Comparison of ENCODE assay signal across 8 cellular contexts in genomic region chr2:127407661-127408003, GRCh38. TPM values are rescaled to one million over a fixed set of nuclear protein-coding genes. Genes with fewer than 3 reads are reported as not detected.
A peak's percentile ranks its signal among the peaks of the same experiment; 100 is the strongest.
DNase-seq lines count a peak whose midpoint lies in the region; ATAC-seq and TF ChIP-seq lines count a peak whose summit lies in the region.

No MANE protein-coding gene starts in this region.

- intact Hi-C loops in body of pancreas (cut with DNase I): no loop called here
- intact Hi-C loops in mucosa of descending colon (cut with DNase I, micrococcal nuclease): no loop called here

- H3K4me3 ChIP-seq in body of pancreas (no peak overlapping the region), mucosa of descending colon (no peak overlapping the region)

- no peak for DNase-seq in body of pancreas
- DNase-seq in mucosa of descending colon: no peak
- DNase-seq in stimulated activated naive CD4-positive, alpha-beta T cell (lab: John Stamatoyannopoulos, UW): no peak
- DNase-seq in effector CD8-positive, alpha-beta T cell (lab: John Stamatoyannopoulos, UW): no peak
- DNase-seq in NCI-H2196 treated with DMSO at 0.1 percent for 48 hours (lab: John Stamatoyannopoulos, UW; ENCODE audit: unreplicated experiment): no peak
- no peak for DNase-seq in occipital lobe (lab: John Stamatoyannopoulos, UW)

- 0% methylated on average over 3 to 5 of the region's 6 CpGs for WGBS in body of pancreas, 2 donors

- TF ChIP-seq POLR2A in body of pancreas (IDR thresholded peaks at IDR 0.05): no peak

- TF ChIP-seq CTCF in body of pancreas (IDR thresholded peaks at IDR 0.05): no peak
- TF ChIP-seq CTCF in mucosa of descending colon (IDR thresholded peaks at IDR 0.05): no peak

- H3K27me3 ChIP-seq in body of pancreas: no peaks in the 10 kb centered on the region

- no peaks in the 10 kb centered on the region for H3K36me3 ChIP-seq in body of pancreas (replicated peaks in 1 of 2; ENCODE audit: insufficient read depth in 1 of 2, low read depth in 2 of 2)
- H3K36me3 ChIP-seq in mucosa of descending colon (ENCODE audit: low read depth): no peaks in the 10 kb centered on the region

- H3K9me3 ChIP-seq in body of pancreas (no peaks in the 10 kb centered on the region), mucosa of descending colon (no peaks in the 10 kb centered on the region)

- H3K27ac ChIP-seq in body of pancreas: peak overlapping the region; percentile 82 to 90 (median 88)

- ATAC-seq in GM18511 (IDR thresholded peaks at IDR 0.05; ENCODE audit: unreplicated experiment) (peak; percentile 15), HG03159 (IDR thresholded peaks at IDR 0.05; ENCODE audit: unreplicated experiment) (peak; percentile 14), body of pancreas (peak; percentile 45), mucosa of descending colon (peak; percentile 19)

- peaks cover 22% of the 10 kb centered on the region for H3K4me1 ChIP-seq in body of pancreas
- H3K4me1 ChIP-seq in mucosa of descending colon (ENCODE audit: low read depth): peaks cover 15% of the 10 kb centered on the region

RNA-seq across cellular contexts. Expression of gene PROC, which starts 10.6 kb away (rescaled TPM):
- total RNA-seq in body of pancreas: under 1 TPM in 1 of 2 donors, not detected in 1; 0.26 TPM
- total RNA-seq in mucosa of descending colon: 1 to 10 TPM in 1 of 3 donors, under 1 TPM in 2; 0.80 to 3.6 (median 0.95) TPM
- not detected for total RNA-seq in occipital lobe

RNA-seq across cellular contexts. Expression of gene MAP3K2, which starts 19.9 kb away (rescaled TPM):
- total RNA-seq in body of pancreas (10 to 100 TPM; 27.8 to 35.3 TPM), mucosa of descending colon (10 to 100 TPM; 71.8 to 80.6 (median 77.1) TPM), occipital lobe (62.1 TPM)
